ENCODE assay signal across 18 cellular contexts in genomic region chr15:74386496-74387140, GRCh38. TPM values are rescaled to one million over a fixed set of nuclear protein-coding genes. Genes with fewer than 3 reads are reported as not detected.
DNase-seq lines count a peak whose midpoint lies in the region; ATAC-seq and TF ChIP-seq lines count a peak whose summit lies in the region.
"Had no signal": no experiment of that assay in that cellular context is flagged by ENCODE, and none has a peak within 500 bp of the region (broad histone marks: within the 10 kb centered on the region; RNA-seq: fewer than 3 reads in every experiment).

No MANE protein-coding gene starts in this region.

- H3K36me3 Mint-ChIP-seq in activated CD8-positive, alpha-beta memory T cell treated with anti-CD3 and anti-CD28 coated beads, Interleukin-2, amount 10 ng/mL, durations not matched to agents 7 days and 5 days: no peaks in the 10 kb centered on the region
- H3K36me3 Mint-ChIP-seq in stimulated activated memory B cell treated with anti-CD40 and anti-IgM and Interleukin-4, amounts not matched to agents 10 μg/mL and 1 μg/mL and 100 μg/mL, for 72 hours: no peaks in the 10 kb centered on the region
- H3K36me3 Mint-ChIP-seq: CD8-positive, alpha-beta T cell had no signal

- H3K4me1 Mint-ChIP-seq in activated CD8-positive, alpha-beta memory T cell treated with anti-CD3 and anti-CD28 coated beads, Interleukin-2, amount 10 ng/mL, durations not matched to agents 7 days and 5 days: peaks cover 58% of the 10 kb centered on the region
- peaks cover 95% of the 10 kb centered on the region for H3K4me1 Mint-ChIP-seq in stimulated activated memory B cell treated with anti-CD40 and anti-IgM and Interleukin-4, amounts not matched to agents 10 μg/mL and 1 μg/mL and 100 μg/mL, for 72 hours

- H3K4me2 ChIP-seq in PC-3 (ENCODE audit: low read length): no peak overlapping the region

- H3K27me3 ChIP-seq in PC-3 (ENCODE audit: low read length): no peaks in the 10 kb centered on the region
- no peaks in the 10 kb centered on the region for H3K27me3 ChIP-seq in foreskin keratinocyte

- H3K4me3 ChIP-seq in PC-3 (ENCODE audit: low read length): no peak overlapping the region
- H3K4me3 ChIP-seq: gastroesophageal sphincter, GM23248, thoracic aorta had no signal

- CTCF ChIA-PET in activated CD8-positive, alpha-beta memory T cell treated with anti-CD3 and anti-CD28 coated beads, Interleukin-2, amount 10 ng/mL, durations not matched to agents 7 days and 5 days (lab: Charles Lee): interaction anchor here (3.1 to 18.5 kb wide), 4 partner anchors 10 to 49 kb away, joined by 19 to 668 read pairs (median 86); partner anchors contain the start of gene SEMA7A
- CTCF ChIA-PET in PC-3 (lab: Charles Lee): no interaction called here

- H3F3A ChIP-seq in PC-3 (ENCODE audit: low read length, unreplicated experiment): peaks cover 5% of the 10 kb centered on the region

- peak overlapping the region; percentile 61 for H3K27ac Mint-ChIP-seq in activated CD8-positive, alpha-beta memory T cell treated with anti-CD3 and anti-CD28 coated beads, Interleukin-2, amount 10 ng/mL, durations not matched to agents 7 days and 5 days
- peak overlapping the region; percentile 94 for H3K27ac Mint-ChIP-seq in stimulated activated memory B cell treated with anti-CD40 and anti-IgM and Interleukin-4, amounts not matched to agents 10 μg/mL and 1 μg/mL and 100 μg/mL, for 72 hours
- H3K27ac Mint-ChIP-seq: CD8-positive, alpha-beta T cell; nephron progenitor cell had no signal

- H3K79me2 ChIP-seq in PC-3 (ENCODE audit: low read length): no peaks in the 10 kb centered on the region

- intact Hi-C loops in PC-3 (cut with micrococcal nuclease): loop anchor here (10.0 kb wide), 1 partner anchor 158 kb away; the partner anchor contains the start of gene ARID3B

- H3K4me1 ChIP-seq in PC-3 (ENCODE audit: insufficient read depth, low read length): peaks cover 56% of the 10 kb centered on the region
- H3K4me1 ChIP-seq in foreskin keratinocyte: peaks cover 37% of the 10 kb centered on the region

- H3K9me3 ChIP-seq in PC-3 (ENCODE audit: low read length): no peaks in the 10 kb centered on the region
- H3K9me3 ChIP-seq: gastroesophageal sphincter, thoracic aorta had no signal

- no peaks in the 10 kb centered on the region for H3K36me3 ChIP-seq in PC-3 (ENCODE audit: low read depth, low read length)
- H3K36me3 ChIP-seq: gastroesophageal sphincter, thoracic aorta had no signal

- no peaks in the 10 kb centered on the region for H3K9me2 ChIP-seq in PC-3 (replicated peaks; ENCODE audit: low read length)

- no peaks in the 10 kb centered on the region for H3K27me3 Mint-ChIP-seq in activated CD8-positive, alpha-beta memory T cell treated with anti-CD3 and anti-CD28 coated beads, Interleukin-2, amount 10 ng/mL, durations not matched to agents 7 days and 5 days
- no peaks in the 10 kb centered on the region for H3K27me3 Mint-ChIP-seq in stimulated activated memory B cell treated with anti-CD40 and anti-IgM and Interleukin-4, amounts not matched to agents 10 μg/mL and 1 μg/mL and 100 μg/mL, for 72 hours
- H3K27me3 Mint-ChIP-seq: activated CD4-positive, alpha-beta T cell treated with anti-CD3 and anti-CD28 coated beads for 36 hours had no signal

- no TSS peak for BruUV-seq in PC-3 (replicated peaks; lab: Mats Ljungman, UMichigan)

- H3K4me3 Mint-ChIP-seq in activated CD8-positive, alpha-beta memory T cell treated with anti-CD3 and anti-CD28 coated beads, Interleukin-2, amount 10 ng/mL, durations not matched to agents 7 days and 5 days: no peak overlapping the region
- peak overlapping the region; percentile 76 for H3K4me3 Mint-ChIP-seq in stimulated activated memory B cell treated with anti-CD40 and anti-IgM and Interleukin-4, amounts not matched to agents 10 μg/mL and 1 μg/mL and 100 μg/mL, for 72 hours
- H3K4me3 Mint-ChIP-seq: activated CD4-positive, alpha-beta T cell treated with anti-CD3 and anti-CD28 coated beads for 36 hours; CD8-positive, alpha-beta T cell; nephron progenitor cell had no signal

- no peak for ATAC-seq in activated CD8-positive, alpha-beta memory T cell treated with anti-CD3 and anti-CD28 coated beads, Interleukin-2, amount 10 ng/mL, durations not matched to agents 7 days and 5 days
- ATAC-seq in PC-3 (no peak), foreskin keratinocyte (no peak)
- ATAC-seq in stimulated activated memory B cell treated with anti-CD40 and anti-IgM and Interleukin-4, amounts not matched to agents 10 μg/mL and 1 μg/mL and 100 μg/mL, for 72 hours: no peak
- ATAC-seq: activated CD4-positive, alpha-beta T cell treated with anti-CD3 and anti-CD28 coated beads for 36 hours; CD8-positive, alpha-beta T cell; gastroesophageal sphincter had no signal

- DNase-seq in activated CD8-positive, alpha-beta memory T cell treated with anti-CD3 and anti-CD28 coated beads, Interleukin-2, amount 10 ng/mL, durations not matched to agents 7 days and 5 days: no peak
- no peak for DNase-seq in activated CD8-positive, alpha-beta memory T cell treated with anti-CD3 and anti-CD28 coated beads, Interleukin-2, amount 50 U/mL, for 48 hours
- DNase-seq in PC-3 (no peak), foreskin keratinocyte (no peak), NCI-H510A treated with DMSO at 0.1 percent for 48 hours (lab: John Stamatoyannopoulos, UW) (no peak), cerebellar cortex (ENCODE audit: low spot score) (no peak), ureter (ENCODE audit: low spot score) (no peak)
- DNase-seq: activated CD4-positive, alpha-beta T cell treated with anti-CD3 and anti-CD28 coated beads for 36 hours; anterior cingulate cortex; CD8-positive, alpha-beta T cell; GM23248; MV-4-11; NCI-H2081 treated with DMSO at 0.1 percent for 48 hours; nephron progenitor cell had no signal

- POLR2A ChIA-PET in PC-3 (lab: Charles Lee; ENCODE audit: unreplicated experiment): no interaction called here

- H3K9ac ChIP-seq in PC-3 (ENCODE audit: low read length): no peak overlapping the region
- H3K9ac ChIP-seq: GM23248 had no signal

- no peak overlapping the region for H2AFZ ChIP-seq in PC-3 (ENCODE audit: low read length)
- H2AFZ ChIP-seq: GM23248 had no signal

- H3K27ac ChIP-seq in PC-3 (ENCODE audit: low read length): peak overlapping the region; percentile 99
- H3K27ac ChIP-seq in foreskin keratinocyte: peak overlapping the region; percentile 99
- H3K27ac ChIP-seq: GM23248, thoracic aorta had no signal

- H3K9me3 Mint-ChIP-seq in activated CD8-positive, alpha-beta memory T cell treated with anti-CD3 and anti-CD28 coated beads, Interleukin-2, amount 10 ng/mL, durations not matched to agents 7 days and 5 days (ENCODE audit: low read depth): no peaks in the 10 kb centered on the region
- H3K9me3 Mint-ChIP-seq in stimulated activated memory B cell treated with anti-CD40 and anti-IgM and Interleukin-4, amounts not matched to agents 10 μg/mL and 1 μg/mL and 100 μg/mL, for 72 hours: no peaks in the 10 kb centered on the region
- H3K9me3 Mint-ChIP-seq: CD8-positive, alpha-beta T cell; nephron progenitor cell had no signal

- TF ChIP-seq CTCF in PC-3 (conservative IDR thresholded peaks at IDR 0.05; ENCODE audit: low read depth, low read length) (no peak), foreskin keratinocyte (conservative IDR thresholded peaks at IDR 0.05) (no peak)

- no peaks in the 10 kb centered on the region for H4K20me1 ChIP-seq in PC-3 (ENCODE audit: low read length)

RNA-seq across cellular contexts. Expression of gene CYP11A1, which starts 19.2 kb away (rescaled TPM):
- total RNA-seq in activated CD8-positive, alpha-beta memory T cell treated with anti-CD3 and anti-CD28 coated beads, Interleukin-2, amount 10 ng/mL, durations not matched to agents 7 days and 5 days: under 1 TPM in 1 of 2 experiments, not detected in 1; 0.55 TPM
- total RNA-seq in PC-3 (2014; rRNA removed) (0.18 TPM in 1 of 2 replicates, not detected in the other), foreskin keratinocyte (not detected in 2 replicates), ureter (2.4 TPM)
- polyA plus RNA-seq in foreskin keratinocyte: 0.04 TPM in 1 of 2 replicates, not detected in the other
- total RNA-seq: activated CD4-positive, alpha-beta T cell treated with anti-CD3 and anti-CD28 coated beads for 36 hours; CD8-positive, alpha-beta T cell; T-helper 1 cell treated with Interleukin-12 subunit alpha and Interleukin-12 subunit beta and Interleukin-4 antibody, amounts not matched to agents 30 ng/mL and 1 ng/mL, for 36 hours; thoracic aorta had no signal

RNA-seq across cellular contexts. Expression of gene SEMA7A, which starts 47.1 kb away (rescaled TPM):
- 10 to 100 TPM; 26.4 to 32.9 TPM for total RNA-seq in activated CD8-positive, alpha-beta memory T cell treated with anti-CD3 and anti-CD28 coated beads, Interleukin-2, amount 10 ng/mL, durations not matched to agents 7 days and 5 days
- 74.9 and 75.9 TPM in 2 replicates for total RNA-seq in PC-3 (2014; rRNA removed)
- total RNA-seq in foreskin keratinocyte: 19.8 and 45.0 TPM in 2 replicates
- polyA plus RNA-seq in foreskin keratinocyte: 14.5 and 32.3 TPM in 2 replicates
- 2.2 TPM for total RNA-seq in ureter
